In genomic region chr4:153465145-153465544, GRCh38 we compare ENCODE assay signal across 8 cellular contexts. TPM values are rescaled to one million over a fixed set of nuclear protein-coding genes. Genes with fewer than 3 reads are reported as not detected.
DNase-seq lines count a peak whose midpoint lies in the region; ATAC-seq, FAIRE-seq and TF ChIP-seq lines count a peak whose summit lies in the region.

No MANE protein-coding gene starts in this region.

- ATAC-seq in K562 = no peak
- ATAC-seq in HG03571 (IDR thresholded peaks at IDR 0.05; ENCODE audit: unreplicated experiment) = no peak

- H3K4me2 ChIP-seq in K562 (ENCODE audit: insufficient read depth, low read length) = peak overlapping the region; percentile 66

- H3K9ac ChIP-seq in K562 (ENCODE audit: insufficient read depth in 1 of 2, low read depth in 2 of 2, low read length in 2 of 2) (peak overlapping the region in 1 of 2 experiments; percentile 80; a peak in 3 of 4 replicates), muscle layer of colon (ENCODE audit: low read length) (peak overlapping the region; percentile 13)

- H2AFZ ChIP-seq in ACC112 (ENCODE audit: low read length, unreplicated experiment) (peak overlapping the region; percentile 80), K562 (ENCODE audit: low read depth, low read length) (peak overlapping the region; percentile 90)

- FAIRE-seq in K562 (lab: Jason Lieb, UNC) (no peak), urothelium cell line (lab: Jason Lieb, UNC) (no peak)

- H3K27ac ChIP-seq in ACC112 (ENCODE audit: low read depth, low read length) = no peak overlapping the region
- peak overlapping the region; percentile 86 for H3K27ac ChIP-seq in K562 (ENCODE audit: extremely low read depth, low read depth, low read length)
- H3K27ac ChIP-seq in muscle layer of colon (ENCODE audit: low read depth, low read length) = peak overlapping the region; percentile 85

- H3K79me2 ChIP-seq in ACC112 (ENCODE audit: control insufficient read depth, insufficient read depth, low read length, unreplicated experiment) (peaks cover 15% of the 10 kb centered on the region), K562 (ENCODE audit: control insufficient read depth, insufficient read depth, low read length) (peaks cover 38% of the 10 kb centered on the region)

- no peak for TF ChIP-seq CTCF in HFF-Myc (IDR thresholded peaks at IDR 0.05; ENCODE audit: low read depth, low read length, missing control alignments)
- TF ChIP-seq CTCF in K562 (IDR thresholded peaks at IDR 0.05 in 2 of 3, conservative IDR thresholded peaks at IDR 0.05 in 1 of 3; ENCODE audit: insufficient read depth in 2 of 3, low read depth in 1 of 3, low read length in 3 of 3) = no peak

- intact Hi-C loops in K562 (cut with micrococcal nuclease) = loop anchor here (5.0 to 10.0 kb wide), 3 partner anchors 57 to 120 kb away; partner anchors contain the start of gene MND1

- no peaks in the 10 kb centered on the region for H3K9me3 ChIP-seq in K562 (replicated peaks; ENCODE audit: control insufficient read depth, insufficient read depth, low read depth, low read length)
- no peaks in the 10 kb centered on the region for H3K9me3 ChIP-seq in muscle layer of colon (ENCODE audit: low read length)

- CTCF ChIA-PET in K562 (lab: Yijun Ruan, JAX; ENCODE audit: low intra/inter-chr PET ratio) = interaction anchor here (0.7 kb wide), 1 partner anchor 111 kb away, joined by 3 read pairs; no protein-coding TSS in a partner anchor

- H3K27me3 ChIP-seq in ACC112 (ENCODE audit: insufficient read depth, low read length) = no peaks in the 10 kb centered on the region
- H3K27me3 ChIP-seq in K562 (ENCODE audit: control insufficient read depth in 2 of 2, insufficient read depth in 2 of 2, low read length in 2 of 2) = no peaks in the 10 kb centered on the region
- no peaks in the 10 kb centered on the region for H3K27me3 ChIP-seq in muscle layer of colon (ENCODE audit: control insufficient read depth in 1 of 2, insufficient read depth in 2 of 2, low read length in 2 of 2)

- 46% methylated on average over 4 of the region's 4 CpGs for whole genome bisulfite sequencing in K562 (ENCODE audit: insufficient coverage, low coverage, missing lambda C conversion rate)

- H3K9me1 ChIP-seq in K562 (ENCODE audit: control insufficient read depth, insufficient read depth, low read length) = peaks cover 3% of the 10 kb centered on the region

- H3K4me1 ChIP-seq in ACC112 (ENCODE audit: control insufficient read depth, insufficient read depth, low read length, unreplicated experiment) = peaks cover 34% of the 10 kb centered on the region
- peaks cover 29 to 38% of the 10 kb centered on the region in 2 experiments for H3K4me1 ChIP-seq in K562 (replicated peaks in 1 of 2; ENCODE audit: control insufficient read depth in 2 of 2, insufficient read depth in 2 of 2, low read length in 2 of 2)
- peaks cover 29% of the 10 kb centered on the region for H3K4me1 ChIP-seq in muscle layer of colon (ENCODE audit: insufficient read depth, low read length)

- no peaks in the 10 kb centered on the region for H3K36me3 ChIP-seq in ACC112 (ENCODE audit: insufficient read depth, low read length)
- H3K36me3 ChIP-seq in K562 (ENCODE audit: control insufficient read depth, insufficient read depth, low read length) = peaks cover 14% of the 10 kb centered on the region; the same call in 1 of the 3 replicates
- no peaks in the 10 kb centered on the region for H3K36me3 ChIP-seq in muscle layer of colon (ENCODE audit: insufficient read depth, low read length)

- no peak for TF ChIP-seq RAD21 in K562 (CRISPR knock-in tag; conservative IDR thresholded peaks at IDR 0.05 in 1 of 2, IDR thresholded peaks at IDR 0.05 in 1 of 2)

- H3K4me3 ChIP-seq in ACC112 (ENCODE audit: low read depth, low read length) = peak overlapping the region; percentile 88
- peak overlapping the region; percentile 89 for H3K4me3 ChIP-seq in HFF-Myc (replicated peaks; ENCODE audit: low read depth, low read length)
- H3K4me3 ChIP-seq in K562 = no peak overlapping the region
- H3K4me3 ChIP-seq in muscle layer of colon (ENCODE audit: low read depth in 1 of 2, low read length in 2 of 2) = peak overlapping the region in 1 of 2 donors; percentile 82

- in situ Hi-C loops in K562 (cut with MboI) = no loop called here

- POLR2A ChIA-PET in K562 (lab: Yijun Ruan, JAX) = interaction anchor here (0.6 to 1.7 kb wide), 3 partner anchors 13 to 69 kb away, joined by 3 to 6 read pairs (median 4); no protein-coding TSS in a partner anchor

- BruUV-seq in K562 (replicated peaks; lab: Mats Ljungman, UMichigan) = no TSS peak

- H4K20me1 ChIP-seq in K562 (replicated peaks; ENCODE audit: control insufficient read depth, insufficient read depth, low read length) = no peaks in the 10 kb centered on the region

- TF ChIP-seq POLR2A in K562 (conservative IDR thresholded peaks at IDR 0.05) = no peak

- no peak for DNase-seq in HFF-Myc (ENCODE audit: extremely low read depth, low read depth)
- no peak for DNase-seq in K562 (ENCODE audit: extremely low read depth in 1 of 4, low spot score in 3 of 4)
- no peak for DNase-seq in ureter (ENCODE audit: low spot score)
- DNase-seq in urothelium cell line (ENCODE audit: low spot score) = no peak
- no peak for DNase-seq in stimulated activated CD4-positive, alpha-beta T cell treated with anti-CD3 and anti-CD28 coated beads, Interleukin-12 subunit alpha, Interleukin-12 subunit beta, amount 100 ng/mL, for 4 hours

- TF ChIP-seq EP300 in K562 (IDR thresholded peaks at IDR 0.05; ENCODE audit: low read length) = no peak

TF ChIP-seq in K562, 482 proteins besides CTCF, POLR2A, EP300 and RAD21:
- TF ChIP-seq POLR2AphosphoS5 (IDR thresholded peaks at IDR 0.05; ENCODE audit: control insufficient read depth, insufficient read depth, low read depth, low read length) (no peak), HMBOX1 (IDR thresholded peaks at IDR 0.05) (0 out of 2 replicates have a peak, but pooled peaks have one; percentile 36), CGGBP1 (CRISPR knock-in tag; IDR thresholded peaks at IDR 0.05) (no peak), CEBPB (tag; IDR thresholded peaks at IDR 0.05) (peak; percentile 66), THRA (IDR thresholded peaks at IDR 0.05) (no peak), SP1 (CRISPR knock-in tag; IDR thresholded peaks at IDR 0.05) (0 out of 2 replicates have a peak, but pooled peaks have one; percentile 4), E2F5 (CRISPR knock-in tag; IDR thresholded peaks at IDR 0.05) (0 out of 2 replicates have a peak, but pooled peaks have one; percentile 31), NR2C1 (IDR thresholded peaks at IDR 0.05) (peak; percentile 8; the same call in 1 of the 2 replicates), NR2C1 (tag; IDR thresholded peaks at IDR 0.05) (no peak)

RNA-seq across cellular contexts. Expression of gene TMEM131L, which starts 1.0 kb away (rescaled TPM):
- 67.0 and 118 TPM in 2 replicates for total RNA-seq in K562 (2011; cell fraction: chromatin; rRNA removed; ENCODE audit: low replicate concordance)
- 37.9 and 39.4 TPM in 2 replicates for total RNA-seq in K562 (2011; cell fraction: nucleolus; rRNA removed)
- 60.0 and 67.7 TPM in 2 replicates for total RNA-seq in K562 (2011; cell fraction: nucleoplasm; rRNA removed)
- 12.9 and 13.2 TPM in 2 replicates for total RNA-seq in K562 (2014; rRNA removed)
- 15.0 and 16.0 TPM in 2 replicates for total RNA-seq in K562 (2014; rRNA removed; fragmentation: Illumina TruSeq; extraction: Trizol)
- total RNA-seq in K562 (2015; rRNA removed; fragmentation: Illumina TruSeq; extraction: Trizol) = 15.6 and 18.8 TPM in 2 replicates
- 18.6 and 20.8 TPM in 2 replicates for total RNA-seq in K562 (2021)
- 9.7 and 10.0 TPM in 2 replicates for polyA plus RNA-seq in K562 (2011; rRNA removed)
- 6.9 and 9.0 TPM in 2 replicates for polyA plus RNA-seq in K562 (2011; cell fraction: cytosol; rRNA removed)
- 23.1 and 24.6 TPM in 2 replicates for polyA plus RNA-seq in K562 (2011; cell fraction: nucleus; rRNA removed)
- 10.8 and 11.2 TPM in 2 replicates for polyA plus RNA-seq in K562 (2012)
- polyA plus RNA-seq in K562 (2014; fragmentation: Illumina TruSeq; extraction: Trizol) = 13.1 and 15.4 TPM in 2 replicates
- 1 to 10 TPM; 1.2 to 1.6 TPM for polyA plus RNA-seq in K562 (2014; fragmentation: Nextera tagmentation; extraction: Ambion mirVana)
- 6.9 and 7.5 TPM in 2 replicates for polyA plus RNA-seq in K562 (2014; rRNA removed)
- 25.0 and 34.9 TPM in 2 replicates for polyA minus RNA-seq in K562 (2011; rRNA and poly(A)+ RNA removed)
- 11.2 and 18.8 TPM in 2 replicates for polyA minus RNA-seq in K562 (2011; cell fraction: cytosol; rRNA and poly(A)+ RNA removed)
- 35.5 and 61.0 TPM in 2 replicates for polyA minus RNA-seq in K562 (2011; cell fraction: nucleus; rRNA and poly(A)+ RNA removed)
- total RNA-seq in ureter = 12.1 TPM
